ENCODE assay signal across 28 cellular contexts in the genomic region with DNA sequence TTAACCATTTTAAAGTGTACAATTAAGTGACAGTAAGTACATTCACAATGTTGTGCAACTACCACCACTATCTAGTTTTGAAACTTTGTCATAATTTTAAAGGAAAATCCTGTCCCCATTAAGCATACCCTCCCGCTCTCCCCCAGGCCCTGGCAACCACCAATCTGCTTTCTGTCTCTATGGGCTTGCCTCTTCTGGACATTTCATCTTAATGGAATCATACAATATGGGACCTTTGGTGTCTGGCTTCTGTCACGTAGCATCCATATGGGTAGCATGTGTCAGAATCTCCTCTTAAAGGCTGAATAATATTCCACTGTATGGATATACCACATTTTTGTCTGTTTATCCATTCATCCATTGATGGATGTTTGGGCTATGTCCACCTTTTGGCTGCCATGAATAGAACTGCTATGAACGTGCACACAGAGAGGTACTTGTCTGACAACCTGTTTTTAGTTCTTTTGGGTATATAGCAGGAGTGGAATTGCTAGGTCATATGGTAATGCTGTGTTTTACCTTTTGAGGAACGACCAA.
"Had no signal": no experiment of that assay in that cellular context is flagged by ENCODE, and none has a peak within 500 bp of the region (broad histone marks: within the 10 kb centered on the region; RNA-seq: fewer than 3 reads in every experiment).

No MANE protein-coding gene starts in this region.

- H3K9me3 ChIP-seq: left lung, mucosa of descending colon, ovary, right lobe of liver, tibial nerve, upper lobe of left lung, vagina had no signal

- H3K9me3 Mint-ChIP-seq: immature natural killer cell; natural killer cell treated with Interleukin-12 subunit alpha and Interleukin-12 subunit beta and Interleukin-15 and Interleukin-18, amount 100 ng/mL, for 72 hours; stimulated activated memory B cell treated with anti-CD40 and anti-IgM and Interleukin-4, amounts not matched to agents 10 μg/mL and 1 μg/mL and 100 μg/mL, for 72 hours; stimulated activated naive CD8-positive, alpha-beta T cell treated with anti-CD3 and anti-CD28 coated beads, Interleukin-15, amount 100 ng/mL, for 72 hours had no signal

- H3K36me3 ChIP-seq: ovary had no signal

- H3K27ac Mint-ChIP-seq: immature natural killer cell; naive thymus-derived CD4-positive, alpha-beta T cell; natural killer cell treated with Interleukin-12 subunit alpha and Interleukin-12 subunit beta and Interleukin-15 and Interleukin-18, amount 100 ng/mL, for 72 hours; progenitor cell of endocrine pancreas; stimulated activated memory B cell treated with anti-CD40 and anti-IgM and Interleukin-4, amounts not matched to agents 10 μg/mL and 1 μg/mL and 100 μg/mL, for 72 hours; stimulated activated naive CD8-positive, alpha-beta T cell treated with anti-CD3 and anti-CD28 coated beads, Interleukin-15, amount 100 ng/mL, for 72 hours had no signal

- H3K27me3 Mint-ChIP-seq: naive thymus-derived CD4-positive, alpha-beta T cell; progenitor cell of endocrine pancreas; stimulated activated memory B cell treated with anti-CD40 and anti-IgM and Interleukin-4, amounts not matched to agents 10 μg/mL and 1 μg/mL and 100 μg/mL, for 72 hours; stimulated activated naive CD8-positive, alpha-beta T cell treated with anti-CD3 and anti-CD28 coated beads, Interleukin-15, amount 100 ng/mL, for 72 hours had no signal

- H3K4me1 ChIP-seq: left lung, right atrium auricular region, right lobe of liver, tibial nerve, upper lobe of left lung, vagina had no signal

- ATAC-seq: left colon; left lung; mucosa of descending colon; naive thymus-derived CD4-positive, alpha-beta T cell; natural killer cell treated with Interleukin-12 subunit alpha and Interleukin-12 subunit beta and Interleukin-15 and Interleukin-18, amount 100 ng/mL, for 72 hours; right lobe of liver; stimulated activated memory B cell treated with anti-CD40 and anti-IgM and Interleukin-4, amounts not matched to agents 10 μg/mL and 1 μg/mL and 100 μg/mL, for 72 hours; stimulated activated naive CD8-positive, alpha-beta T cell treated with anti-CD3 and anti-CD28 coated beads, Interleukin-15, amount 100 ng/mL, for 72 hours had no signal

- H3K4me1 Mint-ChIP-seq: immature natural killer cell; stimulated activated memory B cell treated with anti-CD40 and anti-IgM and Interleukin-4, amounts not matched to agents 10 μg/mL and 1 μg/mL and 100 μg/mL, for 72 hours; stimulated activated naive CD8-positive, alpha-beta T cell treated with anti-CD3 and anti-CD28 coated beads, Interleukin-15, amount 100 ng/mL, for 72 hours had no signal

- H3K27ac ChIP-seq: left lung, ovary, right atrium auricular region, right lobe of liver, tibial nerve, upper lobe of left lung, vagina had no signal

- FAIRE-seq: islet of Langerhans, kidney had no signal

- DNase-seq: hypothalamus; immature natural killer cell; kidney; left colon; left lung; mesendoderm; midbrain; mucosa of descending colon; naive thymus-derived CD4-positive, alpha-beta T cell; ovary; right lobe of liver; stimulated activated CD4-positive, alpha-beta T cell treated with anti-CD3 and anti-CD28 coated beads, Interleukin-1b, Interleukin-23, amount 100 ng/mL, for 48 hours; stimulated activated CD4-positive, alpha-beta T cell treated with anti-CD3 and anti-CD28 coated beads, Interleukin-2, amount 100 ng/mL, for 48 hours; stimulated activated CD4-positive, alpha-beta T cell treated with anti-CD3 and anti-CD28 coated beads, Interleukin-4, amount 100 ng/mL, for 4 hours; stimulated activated CD8-positive, alpha-beta memory T cell treated with anti-CD3 and anti-CD28 coated beads, Interleukin-4, amount 100 ng/mL, for 48 hours; stimulated activated naive CD4-positive, alpha-beta T cell treated with Interleukin-2 at 50 U/mL for 16 hours; stimulated activated naive CD8-positive, alpha-beta T cell treated with anti-CD3 and anti-CD28 coated beads, Interleukin-15, amount 100 ng/mL, for 72 hours; substantia nigra; upper lobe of left lung had no signal

- H3K4me2 ChIP-seq: smooth muscle cell had no signal

- H3K27me3 ChIP-seq: left lung, ovary, right atrium auricular region, right lobe of liver, tibial nerve, upper lobe of left lung, vagina had no signal

- H3K36me3 Mint-ChIP-seq: natural killer cell treated with Interleukin-12 subunit alpha and Interleukin-12 subunit beta and Interleukin-15 and Interleukin-18, amount 100 ng/mL, for 72 hours had no signal

- H3K4me3 Mint-ChIP-seq: immature natural killer cell; naive thymus-derived CD4-positive, alpha-beta T cell; natural killer cell treated with Interleukin-12 subunit alpha and Interleukin-12 subunit beta and Interleukin-15 and Interleukin-18, amount 100 ng/mL, for 72 hours; stimulated activated memory B cell treated with anti-CD40 and anti-IgM and Interleukin-4, amounts not matched to agents 10 μg/mL and 1 μg/mL and 100 μg/mL, for 72 hours; stimulated activated naive CD8-positive, alpha-beta T cell treated with anti-CD3 and anti-CD28 coated beads, Interleukin-15, amount 100 ng/mL, for 72 hours had no signal

- H3K4me3 ChIP-seq: left lung, lung, mucosa of descending colon, ovary, right atrium auricular region, right lobe of liver, smooth muscle cell, tibial nerve, upper lobe of left lung, vagina had no signal
